In genomic region chr9:4515958-4516375, GRCh38 we compare ENCODE assay signal across 13 cellular contexts. TPM values are rescaled to one million over a fixed set of nuclear protein-coding genes. Genes with fewer than 3 reads are reported as not detected.
DNase-seq lines count a peak whose midpoint lies in the region; ATAC-seq, FAIRE-seq and TF ChIP-seq lines count a peak whose summit lies in the region.
"Had no signal": no experiment of that assay in that cellular context is flagged by ENCODE, and none has a peak within 500 bp of the region (broad histone marks: within the 10 kb centered on the region; RNA-seq: fewer than 3 reads in every experiment).

No MANE protein-coding gene starts in this region.

- H3K27ac ChIP-seq in ACC112 (ENCODE audit: low read depth, low read length) (peak overlapping the region; percentile 49), H1 (ENCODE audit: low read depth, low read length) (no peak overlapping the region), RWPE1 (no peak overlapping the region)

- H3K23ac ChIP-seq in H1 (ENCODE audit: insufficient read length) = no peak overlapping the region

- POLR2A ChIA-PET in H1 (lab: Charles Lee; ENCODE audit: partially characterized antibody) (no interaction called here), RWPE1 (lab: Yijun Ruan, JAX; ENCODE audit: low non-redundant PET) (no interaction called here)

- no peak overlapping the region for H3K56ac ChIP-seq in H1 (replicated peaks; ENCODE audit: insufficient read length, low read depth, low read length)

- no peaks in the 10 kb centered on the region for H4K20me1 ChIP-seq in H1 (replicated peaks in 1 of 2; ENCODE audit: control insufficient read depth in 1 of 2, insufficient read depth in 2 of 2, low read length in 2 of 2)

- no peak overlapping the region for H3K4me3 ChIP-seq in ACC112 (ENCODE audit: low read depth, low read length)
- H3K4me3 ChIP-seq in H1 (ENCODE audit: extremely low read depth in 1 of 4, insufficient read depth in 2 of 4, low read depth in 3 of 4, low read length in 4 of 4) = no peak overlapping the region
- H3K4me3 ChIP-seq: HAP-1, heart right ventricle had no signal

- no peak overlapping the region for H4K5ac ChIP-seq in H1 (ENCODE audit: insufficient read length, low read depth, low read length)

- no peaks in the 10 kb centered on the region for H3K23me2 ChIP-seq in H1 (ENCODE audit: low read depth, low read length)

- H3K79me1 ChIP-seq in H1 (ENCODE audit: low read depth, low read length) = no peaks in the 10 kb centered on the region

- WGBS in H1 (ENCODE audit: extremely low coverage in 1 of 2, insufficient coverage in 1 of 2, insufficient read length in 1 of 2, insufficient replicate concordance in 2 of 2, low coverage in 1 of 2, low lambda C conversion rate in 2 of 2, missing lambda C conversion rate in 1 of 2), 2 experiments = 100% methylated on average over 1 of the region's 1 CpG; no CpG with 5 or more reads in 1 of the 2 experiments

- no peak for FAIRE-seq in H1 (lab: Jason Lieb, UNC)

- H3K27me3 ChIP-seq in ACC112 (ENCODE audit: insufficient read depth, low read length) (no peaks in the 10 kb centered on the region), H1 (replicated peaks in 1 of 4; ENCODE audit: control insufficient read depth in 3 of 4, extremely low read depth in 1 of 4, insufficient read depth in 3 of 4, low read length in 3 of 4) (no peaks in the 10 kb centered on the region; a peak in 1 of 7 replicates)
- H3K27me3 ChIP-seq: heart right ventricle had no signal

- TF ChIP-seq CTCF in H1 (IDR thresholded peaks at IDR 0.05; ENCODE audit: control extremely low read depth in 1 of 3, insufficient read depth in 1 of 3, low read depth in 1 of 3, low read length in 3 of 3) (no peak), RWPE1 (conservative IDR thresholded peaks at IDR 0.05; ENCODE audit: low read depth) (no peak)

- no peak overlapping the region for H2AFZ ChIP-seq in ACC112 (ENCODE audit: low read length, unreplicated experiment)
- H2AFZ ChIP-seq in H1 (ENCODE audit: low read length) = no peak overlapping the region

- no peak overlapping the region for H4K8ac ChIP-seq in H1 (ENCODE audit: extremely low read depth, insufficient read depth, low read length)

- H2BK20ac ChIP-seq in H1 (ENCODE audit: low read length) = no peak overlapping the region

- H3K14ac ChIP-seq in H1 (ENCODE audit: insufficient read length) = no peak overlapping the region

- no peak overlapping the region; a peak in 1 of 4 replicates for H3K4me2 ChIP-seq in H1 (ENCODE audit: insufficient read depth in 1 of 2, low read depth in 2 of 2, low read length in 2 of 2)

- H3K4me1 ChIP-seq in ACC112 (ENCODE audit: control insufficient read depth, insufficient read depth, low read length, unreplicated experiment) (no peaks in the 10 kb centered on the region), H1 (replicated peaks in 1 of 4; ENCODE audit: control insufficient read depth in 3 of 4, insufficient read depth in 4 of 4, low read length in 3 of 4) (peaks cover 0 to 16% (median 13%) of the 10 kb centered on the region in 4 experiments; a peak in 5 of 7 replicates)
- H3K4me1 ChIP-seq: HAP-1 had no signal

- H2BK12ac ChIP-seq in H1 (ENCODE audit: low read depth, low read length) = peak overlapping the region; percentile 44; the same call in 1 of the 2 replicates

- no peaks in the 10 kb centered on the region for H3K9me3 ChIP-seq in H1 (ENCODE audit: insufficient read depth in 2 of 2, low read depth in 1 of 2, low read length in 1 of 2)
- H3K9me3 ChIP-seq: HAP-1, heart right ventricle had no signal

- H3K9ac ChIP-seq in H1 (replicated peaks in 1 of 4; ENCODE audit: extremely low read depth in 1 of 4, low read depth in 3 of 4, low read length in 3 of 4) = no peak overlapping the region

- no peaks in the 10 kb centered on the region for H3K36me3 ChIP-seq in ACC112 (ENCODE audit: insufficient read depth, low read length)
- no peaks in the 10 kb centered on the region for H3K36me3 ChIP-seq in H1 (ENCODE audit: control insufficient read depth in 2 of 4, insufficient read depth in 4 of 4, low read length in 3 of 4)
- H3K36me3 ChIP-seq: HAP-1, heart right ventricle had no signal

- TF ChIP-seq RAD21 in H1 (IDR thresholded peaks at IDR 0.05 in 1 of 2, conservative IDR thresholded peaks at IDR 0.05 in 1 of 2; ENCODE audit: low read depth in 2 of 2, low read length in 2 of 2) = no peak

- H2AK5ac ChIP-seq in H1 (ENCODE audit: low read depth, low read length) = peak overlapping the region; percentile 79; the same call in 1 of the 2 replicates

- no peak overlapping the region for H4K91ac ChIP-seq in H1 (replicated peaks; ENCODE audit: insufficient read length, low read length)

- H3K79me2 ChIP-seq in ACC112 (ENCODE audit: control insufficient read depth, insufficient read depth, low read length, unreplicated experiment) = no peaks in the 10 kb centered on the region
- no peaks in the 10 kb centered on the region for H3K79me2 ChIP-seq in H1 (ENCODE audit: control insufficient read depth in 1 of 2, insufficient read depth in 2 of 2, low read length in 2 of 2)

- H3K4ac ChIP-seq in H1 (replicated peaks; ENCODE audit: insufficient read length, low read depth, low read length) = no peak overlapping the region

- no peak for TF ChIP-seq EP300 in H1 (IDR thresholded peaks at IDR 0.05; ENCODE audit: borderline replicate concordance in 1 of 2, low read depth in 2 of 2, low read length in 2 of 2)

- ATAC-seq in GM19351 (IDR thresholded peaks at IDR 0.05; ENCODE audit: unreplicated experiment) = peak; percentile 40
- peak; percentile 51 for ATAC-seq in HG03159 (IDR thresholded peaks at IDR 0.05; ENCODE audit: unreplicated experiment)

- no peak overlapping the region for H2BK120ac ChIP-seq in H1 (replicated peaks; ENCODE audit: low read depth, low read length)

- TF ChIP-seq POLR2A in H1 (IDR thresholded peaks at IDR 0.05; ENCODE audit: control extremely low read depth in 1 of 2, low read depth in 2 of 2, low read length in 2 of 2) = no peak

- no peak overlapping the region for H2BK15ac ChIP-seq in H1 (ENCODE audit: low read length)

- H3K18ac ChIP-seq in H1 (ENCODE audit: extremely low read depth, low read length) = no peak overlapping the region

- H2BK5ac ChIP-seq in H1 (ENCODE audit: low read depth, low read length) = no peak overlapping the region

- CTCF ChIA-PET in H1 (lab: Charles Lee; ENCODE audit: partially characterized antibody) = interaction anchor here (1.4 to 2.0 kb wide), 3 partner anchors 15 to 80 kb away, joined by 3 to 11 read pairs (median 5); no protein-coding TSS in a partner anchor
- CTCF ChIA-PET in RWPE1 (lab: Yijun Ruan, JAX) = interaction anchor here (0.6 kb wide), 1 partner anchor 573 kb away, joined by 3 read pairs; no protein-coding TSS in a partner anchor

- DNase-seq in H1 (ENCODE audit: low read depth in 1 of 2, low spot score in 2 of 2) (no peak), RWPE1 (ENCODE audit: low spot score) (no peak), NCI-H187 (lab: John Stamatoyannopoulos, UW) (no peak)
- no peak for DNase-seq in NK-92 treated with Interleukin-12 subunit alpha and Interleukin-12 subunit beta, amount 100 ng/mL, for 24 hours (lab: John Stamatoyannopoulos, UW)
- DNase-seq in stimulated activated CD4-positive, alpha-beta T cell treated with anti-CD3 and anti-CD28 coated beads, Interleukin-2, amount 100 ng/mL, for 24 hours = no peak
- DNase-seq: activated T-cell treated with anti-CD3 and anti-CD28 coated beads, Interleukin-2, amount 50 U/mL, for 48 hours; heart right ventricle; stimulated activated CD8-positive, alpha-beta memory T cell treated with anti-CD3 and anti-CD28 coated beads, Interleukin-4, amount 100 ng/mL, for 48 hours had no signal

TF ChIP-seq in H1, 55 proteins besides CTCF, POLR2A, EP300 and RAD21:
- TF ChIP-seq JUND (IDR thresholded peaks at IDR 0.05; ENCODE audit: low read length) (no peak), HDAC6 (IDR thresholded peaks at IDR 0.05; ENCODE audit: low read depth, low read length) (no peak)
TF ChIP-seq in H1: peak in this region for 0.

RNA-seq across cellular contexts. Expression of gene SLC1A1, which starts 25.7 kb away (rescaled TPM):
- total RNA-seq in H1 (2021; fragmentation: NEBNext Ultra II Directional; extraction: Animal tissue kit (Norgen Biotek cat#: 25700)) = 10.3 and 11.7 TPM in 2 replicates
- 2.9 and 4.7 TPM in 2 replicates for polyA plus RNA-seq in H1 (2011; rRNA removed)
- 3.6 TPM for polyA plus RNA-seq in H1 (2011; cell fraction: cytosol; rRNA removed)
- 2.1 TPM for polyA plus RNA-seq in H1 (2011; cell fraction: nucleus; rRNA removed)
- 4.4 to 8.8 TPM (median 5.0 TPM) in 4 replicates for polyA plus RNA-seq in H1 (2012, experiment 1 of 2)
- 0.42 TPM for polyA plus RNA-seq in H1 (2012, experiment 2 of 2)
- 7.4 TPM for polyA plus RNA-seq in H1 (2013, experiment 1 of 2)
- polyA plus RNA-seq in H1 (2013, experiment 2 of 2) = 9.3 TPM
- polyA minus RNA-seq in H1 (2011; rRNA and poly(A)+ RNA removed) = 9.2 and 9.3 TPM in 2 replicates
- polyA minus RNA-seq in H1 (2011; cell fraction: cytosol; rRNA and poly(A)+ RNA removed) = 4.0 TPM
- 4.2 TPM for polyA minus RNA-seq in H1 (2011; cell fraction: nucleus; rRNA and poly(A)+ RNA removed)
- polyA plus RNA-seq: IgD-negative memory B cell had no signal
